In genomic region chrX:106932960-106933537, GRCh38 we compare ENCODE assay signal across 19 cellular contexts. TPM values are rescaled to one million over a fixed set of nuclear protein-coding genes. Genes with fewer than 3 reads are reported as not detected.
A peak's percentile ranks its signal among the peaks of the same experiment; 100 is the strongest.
DNase-seq lines count a peak whose midpoint lies in the region; ATAC-seq and TF ChIP-seq lines count a peak whose summit lies in the region.
"Had no signal": no experiment of that assay in that cellular context is flagged by ENCODE, and none has a peak within 500 bp of the region (broad histone marks: within the 10 kb centered on the region; RNA-seq: fewer than 3 reads in every experiment).

No MANE protein-coding gene starts in this region.

- no peaks in the 10 kb centered on the region for H3K4me1 Mint-ChIP-seq in stimulated activated effector memory CD8-positive, alpha-beta T cell treated with anti-CD3 and anti-CD28 coated beads, Interleukin-12 subunit alpha, Interleukin-12 subunit beta, amount 100 ng/mL, for 72 hours
- H3K4me1 Mint-ChIP-seq: stimulated activated memory B cell treated with anti-CD40 and anti-IgM and Interleukin-4, amounts not matched to agents 10 μg/mL and 1 μg/mL and 100 μg/mL, for 72 hours had no signal

- intact Hi-C loops in right cardiac atrium (cut with DNase I), result no loop called here
- intact Hi-C loops in psoas muscle (cut with DNase I), result no loop called here

- H3K36me3 Mint-ChIP-seq in stimulated activated effector memory CD8-positive, alpha-beta T cell treated with anti-CD3 and anti-CD28 coated beads, Interleukin-12 subunit alpha, Interleukin-12 subunit beta, amount 100 ng/mL, for 72 hours, result no peaks in the 10 kb centered on the region
- H3K36me3 Mint-ChIP-seq: stimulated activated memory B cell treated with anti-CD40 and anti-IgM and Interleukin-4, amounts not matched to agents 10 μg/mL and 1 μg/mL and 100 μg/mL, for 72 hours had no signal

- no peak overlapping the region for H3K4me3 Mint-ChIP-seq in stimulated activated effector memory CD8-positive, alpha-beta T cell treated with anti-CD3 and anti-CD28 coated beads, Interleukin-12 subunit alpha, Interleukin-12 subunit beta, amount 100 ng/mL, for 72 hours
- H3K4me3 Mint-ChIP-seq: endodermal cell; stimulated activated memory B cell treated with anti-CD40 and anti-IgM and Interleukin-4, amounts not matched to agents 10 μg/mL and 1 μg/mL and 100 μg/mL, for 72 hours; T-helper 2 cell treated with Interferon-gamma antibody and Interleukin-4, amounts not matched to agents 5 μg/mL and 100 μg/mL, for 36 hours had no signal

- ATAC-seq in right cardiac atrium, result peak; percentile 68 to 85
- peak in 3 of 4 donors; percentile 4 to 26 (median 19) for ATAC-seq in psoas muscle
- ATAC-seq in stimulated activated effector memory CD8-positive, alpha-beta T cell treated with anti-CD3 and anti-CD28 coated beads, Interleukin-12 subunit alpha, Interleukin-12 subunit beta, amount 100 ng/mL, for 72 hours, result no peak
- ATAC-seq: stimulated activated memory B cell treated with anti-CD40 and anti-IgM and Interleukin-4, amounts not matched to agents 10 μg/mL and 1 μg/mL and 100 μg/mL, for 72 hours had no signal

- H3K27ac ChIP-seq in right cardiac atrium (ENCODE audit: low read length) (peak overlapping the region; percentile 72), psoas muscle (peak overlapping the region; percentile 3)
- H3K27ac ChIP-seq: C4-2B, RWPE1 had no signal

- H3K27ac Mint-ChIP-seq in stimulated activated effector memory CD8-positive, alpha-beta T cell treated with anti-CD3 and anti-CD28 coated beads, Interleukin-12 subunit alpha, Interleukin-12 subunit beta, amount 100 ng/mL, for 72 hours, result no peak overlapping the region
- H3K27ac Mint-ChIP-seq: stimulated activated memory B cell treated with anti-CD40 and anti-IgM and Interleukin-4, amounts not matched to agents 10 μg/mL and 1 μg/mL and 100 μg/mL, for 72 hours; T-helper 2 cell treated with Interferon-gamma antibody and Interleukin-4, amounts not matched to agents 5 μg/mL and 100 μg/mL, for 36 hours had no signal

- WGBS in right cardiac atrium, result 48% methylated on average over 6 of the region's 6 CpGs
- WGBS in psoas muscle, 3 donors, result 53 to 72% (median 60%) methylated on average over 5 to 6 of the region's 6 CpGs

- TF ChIP-seq CTCF in psoas muscle (IDR thresholded peaks at IDR 0.05), result no peak

- H3K4me3 ChIP-seq in right cardiac atrium (ENCODE audit: low read length) (no peak overlapping the region), psoas muscle (no peak overlapping the region)

- H3K27me3 ChIP-seq in right cardiac atrium (ENCODE audit: control insufficient read depth, insufficient read depth), result no peaks in the 10 kb centered on the region
- H3K27me3 ChIP-seq in psoas muscle (ENCODE audit: insufficient read depth in 3 of 3, low read length in 2 of 3), result peaks cover 0 to 11% (median 0%) of the 10 kb centered on the region in 3 donors

- no peaks in the 10 kb centered on the region for H3K9me3 ChIP-seq in right cardiac atrium (ENCODE audit: control insufficient read depth, low read length)
- H3K9me3 ChIP-seq in psoas muscle, result no peaks in the 10 kb centered on the region

- peak; percentile 31 for DNase-seq in EH (ENCODE audit: low read depth)
- peak; percentile 32 for DNase-seq in NCI-H226
- peak in 1 of 3 donors; percentile 38 for DNase-seq in right cardiac atrium
- no peak for DNase-seq in psoas muscle
- DNase-seq in SIG-M5 treated with dmso at 0.1 percent for 504 hours (lab: John Stamatoyannopoulos, UW; ENCODE audit: unreplicated experiment), result no peak
- DNase-seq in activated T-cell treated with anti-CD3 and anti-CD28 coated beads, Interleukin-2, amount 50 U/mL, for 48 hours, result no peak
- no peak for DNase-seq in stimulated activated effector memory CD8-positive, alpha-beta T cell treated with anti-CD3 and anti-CD28 coated beads, Interleukin-12 subunit alpha, Interleukin-12 subunit beta, amount 100 ng/mL, for 72 hours (ENCODE audit: low spot score in 2 of 2)
- no peak for DNase-seq in NCI-H345 (lab: John Stamatoyannopoulos, UW)
- DNase-seq: activated effector memory CD4-positive, alpha-beta T cell treated with Interleukin-2 at 50 U/mL for 16 hours; NCI-H510A had no signal

- no peaks in the 10 kb centered on the region for H3K36me3 ChIP-seq in psoas muscle (ENCODE audit: insufficient read depth in 1 of 2, low read depth in 1 of 2)

- no peaks in the 10 kb centered on the region for H3K9me3 Mint-ChIP-seq in stimulated activated effector memory CD8-positive, alpha-beta T cell treated with anti-CD3 and anti-CD28 coated beads, Interleukin-12 subunit alpha, Interleukin-12 subunit beta, amount 100 ng/mL, for 72 hours
- H3K9me3 Mint-ChIP-seq: stimulated activated memory B cell treated with anti-CD40 and anti-IgM and Interleukin-4, amounts not matched to agents 10 μg/mL and 1 μg/mL and 100 μg/mL, for 72 hours; T-helper 2 cell treated with Interferon-gamma antibody and Interleukin-4, amounts not matched to agents 5 μg/mL and 100 μg/mL, for 36 hours had no signal

- H3K4me1 ChIP-seq in right cardiac atrium (ENCODE audit: control insufficient read depth, insufficient read depth, low read length) (peaks cover 10% of the 10 kb centered on the region), psoas muscle (no peaks in the 10 kb centered on the region)

RNA-seq across cellular contexts. Expression of gene CLDN2, which starts 12.8 kb away (rescaled TPM):
- total RNA-seq in right cardiac atrium, result not detected
- polyA plus RNA-seq in right cardiac atrium, result 0.05 TPM
- total RNA-seq in psoas muscle, result under 1 TPM in 2 of 4 donors, not detected in 2; 0.10 to 0.15 TPM
- polyA plus RNA-seq in psoas muscle, result under 1 TPM in 2 of 3 donors, not detected in 1; 0.03 to 0.04 TPM
- total RNA-seq: bronchial epithelial cell, endodermal cell, H4, lung microvascular endothelial cell had no signal

RNA-seq across cellular contexts. Expression of gene RIPPLY1, which starts 29.9 kb away (rescaled TPM):
- total RNA-seq in right cardiac atrium, result not detected
- not detected for polyA plus RNA-seq in right cardiac atrium
- total RNA-seq in psoas muscle, result under 1 TPM in 3 of 4 donors, not detected in 1; 0.20 to 0.36 (median 0.30) TPM
- under 1 TPM in 2 of 3 donors, not detected in 1; 0.08 to 0.34 TPM for polyA plus RNA-seq in psoas muscle
- total RNA-seq: bronchial epithelial cell, endodermal cell, H4, lung microvascular endothelial cell, osteocyte had no signal

Comparison
In these comparisons a context has a peak if more than half of its experiments do, and no peak if none do; other contexts are left out.
1. DNase-seq: peak in EH (single experiment) and NCI-H226 (single experiment); none in psoas muscle (0 of 2), SIG-M5 treated with dmso at 0.1 percent for 504 hours (single experiment), activated T-cell treated with anti-CD3 and anti-CD28 coated beads, Interleukin-2, amount 50 U/mL, for 48 hours (0 of 2), stimulated activated effector memory CD8-positive, alpha-beta T cell treated with anti-CD3 and anti-CD28 coated beads, Interleukin-12 subunit alpha, Interleukin-12 subunit beta, amount 100 ng/mL, for 72 hours (0 of 2) and NCI-H345 (single experiment).